3 cellular contexts compared by ENCODE assay signal in the genomic region with DNA sequence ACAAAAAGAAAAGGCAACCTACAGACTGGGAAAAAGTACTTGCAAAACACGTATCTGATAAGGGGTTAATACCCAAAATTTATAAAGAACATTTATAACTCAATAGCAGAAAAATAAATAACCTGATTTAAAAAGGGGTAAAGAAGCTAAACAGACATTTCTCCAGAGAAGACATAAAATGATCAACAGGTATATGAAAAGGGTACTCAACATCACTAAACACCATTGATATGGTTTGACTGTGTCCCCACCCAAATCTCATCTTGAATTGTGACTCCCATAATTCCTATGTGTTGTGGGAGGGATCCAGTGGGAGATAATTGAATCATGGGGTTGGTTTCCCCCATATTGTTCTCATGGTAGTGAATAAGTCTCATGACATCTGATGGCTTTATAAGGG.
"Had no signal": no experiment of that assay in that cellular context is flagged by ENCODE, and none has a peak within 500 bp of the region (broad histone marks: within the 10 kb centered on the region; RNA-seq: fewer than 3 reads in every experiment).

No MANE protein-coding gene starts in this region.

- H3K4me3 ChIP-seq: GM12878 had no signal

- DNase-seq: GDM1, GF-D8 had no signal
